ENCODE assay signal across 16 cellular contexts in genomic region chr1:59779949-59780348, GRCh38. TPM values are rescaled to one million over a fixed set of nuclear protein-coding genes. Genes with fewer than 3 reads are reported as not detected.
A peak's percentile ranks its signal among the peaks of the same experiment; 100 is the strongest.
DNase-seq lines count a peak whose midpoint lies in the region; ATAC-seq, FAIRE-seq and TF ChIP-seq lines count a peak whose summit lies in the region.
"Had no signal": no experiment of that assay in that cellular context is flagged by ENCODE, and none has a peak within 500 bp of the region (broad histone marks: within the 10 kb centered on the region; RNA-seq: fewer than 3 reads in every experiment).

No MANE protein-coding gene starts in this region.

- no peaks in the 10 kb centered on the region for H3K27me3 ChIP-seq in left ventricle myocardium inferior (ENCODE audit: low read depth)
- no peaks in the 10 kb centered on the region for H3K27me3 ChIP-seq in H1 (replicated peaks in 1 of 4; ENCODE audit: control insufficient read depth in 3 of 4, extremely low read depth in 1 of 4, insufficient read depth in 3 of 4, low read length in 3 of 4)

- H3K18ac ChIP-seq in H1 (ENCODE audit: extremely low read depth, low read length) = no peak overlapping the region

- H2BK5ac ChIP-seq in H1 (ENCODE audit: low read depth, low read length) = no peak overlapping the region

- H4K20me1 ChIP-seq in H1 (replicated peaks in 1 of 2; ENCODE audit: control insufficient read depth in 1 of 2, insufficient read depth in 2 of 2, low read length in 2 of 2) = no peaks in the 10 kb centered on the region

- H3K23me2 ChIP-seq in H1 (ENCODE audit: low read depth, low read length) = no peaks in the 10 kb centered on the region

- no peaks in the 10 kb centered on the region for H3K4me1 Mint-ChIP-seq in type B pancreatic cell (ENCODE audit: unreplicated experiment)
- no peaks in the 10 kb centered on the region for H3K4me1 Mint-ChIP-seq in activated CD4-positive, alpha-beta T cell treated with anti-CD3 and anti-CD28 coated beads, Interleukin-2, amount 10 ng/mL, durations not matched to agents 7 days and 5 days

- H3K4ac ChIP-seq in H1 (replicated peaks; ENCODE audit: insufficient read length, low read depth, low read length) = no peak overlapping the region

- no peak overlapping the region for H2BK120ac ChIP-seq in H1 (replicated peaks; ENCODE audit: low read depth, low read length)

- POLR2A ChIA-PET in H1 (lab: Charles Lee; ENCODE audit: partially characterized antibody) = no interaction called here
- POLR2A ChIA-PET in activated CD4-positive, alpha-beta T cell treated with anti-CD3 and anti-CD28 coated beads, Interleukin-2, amount 10 ng/mL, durations not matched to agents 7 days and 5 days (lab: Charles Lee) = no interaction called here

- H4K8ac ChIP-seq in H1 (ENCODE audit: extremely low read depth, insufficient read depth, low read length) = no peak overlapping the region

- no peaks in the 10 kb centered on the region for H3K9me3 Mint-ChIP-seq in type B pancreatic cell
- H3K9me3 Mint-ChIP-seq in activated CD4-positive, alpha-beta T cell treated with anti-CD3 and anti-CD28 coated beads, Interleukin-2, amount 10 ng/mL, durations not matched to agents 7 days and 5 days = no peaks in the 10 kb centered on the region
- H3K9me3 Mint-ChIP-seq: activated CD8-positive, alpha-beta T cell treated with anti-CD3 and anti-CD28 coated beads for 36 hours had no signal

- no peaks in the 10 kb centered on the region for H3K36me3 Mint-ChIP-seq in type B pancreatic cell
- H3K36me3 Mint-ChIP-seq in activated CD4-positive, alpha-beta T cell treated with anti-CD3 and anti-CD28 coated beads, Interleukin-2, amount 10 ng/mL, durations not matched to agents 7 days and 5 days (ENCODE audit: low read depth) = no peaks in the 10 kb centered on the region

- H2BK15ac ChIP-seq in H1 (ENCODE audit: low read length) = no peak overlapping the region

- H3K36me3 ChIP-seq in left ventricle myocardium inferior = no peaks in the 10 kb centered on the region
- H3K36me3 ChIP-seq in H1 (ENCODE audit: control insufficient read depth in 2 of 4, insufficient read depth in 4 of 4, low read length in 3 of 4) = no peaks in the 10 kb centered on the region

- no peak overlapping the region for H3K56ac ChIP-seq in H1 (replicated peaks; ENCODE audit: insufficient read length, low read depth, low read length)

- H3K79me2 ChIP-seq in H1 (ENCODE audit: control insufficient read depth in 1 of 2, insufficient read depth in 2 of 2, low read length in 2 of 2) = no peaks in the 10 kb centered on the region

- peak; percentile 17 for TF ChIP-seq CTCF in left ventricle myocardium inferior (IDR thresholded peaks at IDR 0.05; ENCODE audit: borderline replicate concordance)
- peak; percentile 7 to 59 (median 47); a peak in 3 of 4 replicates for TF ChIP-seq CTCF in H1 (IDR thresholded peaks at IDR 0.05; ENCODE audit: control extremely low read depth in 1 of 3, insufficient read depth in 1 of 3, low read depth in 1 of 3, low read length in 3 of 3)
- TF ChIP-seq CTCF in type B pancreatic cell (conservative IDR thresholded peaks at IDR 0.05) = peak; percentile 60

- intact Hi-C loops in left ventricle myocardium inferior (cut with micrococcal nuclease) (no loop called here), left ventricle myocardium superior (cut with micrococcal nuclease) (no loop called here)

- no peak overlapping the region for H3K4me3 Mint-ChIP-seq in type B pancreatic cell
- no peak overlapping the region for H3K4me3 Mint-ChIP-seq in activated CD4-positive, alpha-beta T cell treated with anti-CD3 and anti-CD28 coated beads, Interleukin-2, amount 10 ng/mL, durations not matched to agents 7 days and 5 days
- H3K4me3 Mint-ChIP-seq: activated CD8-positive, alpha-beta T cell treated with anti-CD3 and anti-CD28 coated beads for 36 hours had no signal

- FAIRE-seq in H1 (lab: Jason Lieb, UNC) = peak; percentile 36

- H3K9ac ChIP-seq in H1 (replicated peaks in 1 of 4; ENCODE audit: extremely low read depth in 1 of 4, low read depth in 3 of 4, low read length in 3 of 4) = no peak overlapping the region

- 93% methylated on average over 2 of the region's 2 CpGs; no CpG with 5 or more reads in 1 of the 2 experiments for WGBS in H1 (ENCODE audit: extremely low coverage in 1 of 2, insufficient coverage in 1 of 2, insufficient read length in 1 of 2, insufficient replicate concordance in 2 of 2, low coverage in 1 of 2, low lambda C conversion rate in 2 of 2, missing lambda C conversion rate in 1 of 2), 2 experiments

- H3K4me1 ChIP-seq in left ventricle myocardium inferior (no peaks in the 10 kb centered on the region), H1 (replicated peaks in 1 of 4; ENCODE audit: control insufficient read depth in 3 of 4, insufficient read depth in 4 of 4, low read length in 3 of 4) (no peaks in the 10 kb centered on the region)

- no peak overlapping the region for H2AFZ ChIP-seq in H1 (ENCODE audit: low read length)

- no peak overlapping the region for H3K14ac ChIP-seq in H1 (ENCODE audit: insufficient read length)

- TF ChIP-seq POLR2A in H1 (IDR thresholded peaks at IDR 0.05; ENCODE audit: control extremely low read depth in 1 of 2, low read depth in 2 of 2, low read length in 2 of 2) = no peak

- ATAC-seq in left ventricle myocardium superior = no peak
- ATAC-seq: activated CD8-positive, alpha-beta T cell treated with anti-CD3 and anti-CD28 coated beads for 36 hours had no signal

- H3K4me2 ChIP-seq in H1 (ENCODE audit: insufficient read depth in 1 of 2, low read depth in 2 of 2, low read length in 2 of 2) = no peak overlapping the region

- no peak overlapping the region for H3K27ac Mint-ChIP-seq in type B pancreatic cell
- no peak overlapping the region for H3K27ac Mint-ChIP-seq in activated CD4-positive, alpha-beta T cell treated with anti-CD3 and anti-CD28 coated beads, Interleukin-2, amount 10 ng/mL, durations not matched to agents 7 days and 5 days
- H3K27ac Mint-ChIP-seq: activated CD8-positive, alpha-beta T cell treated with anti-CD3 and anti-CD28 coated beads for 36 hours had no signal

- no peak for DNase-seq in left ventricle myocardium inferior
- DNase-seq in left ventricle myocardium superior = no peak
- DNase-seq in NCI-H226 = peak; percentile 4
- DNase-seq in H1 (ENCODE audit: low read depth in 1 of 2, low spot score in 2 of 2) = no peak
- no peak for DNase-seq in type B pancreatic cell (ENCODE audit: extremely low spot score, unreplicated experiment)
- no peak for DNase-seq in caudate nucleus (lab: John Stamatoyannopoulos, UW)
- DNase-seq in activated CD4-positive, alpha-beta T cell treated with anti-CD3 and anti-CD28 coated beads, Interleukin-2, amount 10 ng/mL, durations not matched to agents 7 days and 5 days = no peak
- DNase-seq in activated gamma-delta T cell (lab: John Stamatoyannopoulos, UW) = no peak
- DNase-seq: activated CD8-positive, alpha-beta T cell treated with anti-CD3 and anti-CD28 coated beads for 36 hours; activated effector memory CD4-positive, alpha-beta T cell treated with Interleukin-2 at 50 U/mL for 16 hours; foreskin fibroblast; NCI-H1092 treated with DMSO at 0.1 percent for 48 hours; NCI-H510A treated with DMSO at 0.1 percent for 48 hours; T1000 had no signal

- H3K9me3 ChIP-seq in left ventricle myocardium inferior (replicated peaks) (no peaks in the 10 kb centered on the region), H1 (ENCODE audit: insufficient read depth in 2 of 2, low read depth in 1 of 2, low read length in 1 of 2) (no peaks in the 10 kb centered on the region)

- no peak overlapping the region for H4K91ac ChIP-seq in H1 (replicated peaks; ENCODE audit: insufficient read length, low read length)

- H4K5ac ChIP-seq in H1 (ENCODE audit: insufficient read length, low read depth, low read length) = no peak overlapping the region

- H2BK20ac ChIP-seq in H1 (ENCODE audit: low read length) = no peak overlapping the region

- no peak overlapping the region for H2AK5ac ChIP-seq in H1 (ENCODE audit: low read depth, low read length)

- TF ChIP-seq RAD21 in H1 (IDR thresholded peaks at IDR 0.05 in 1 of 2, conservative IDR thresholded peaks at IDR 0.05 in 1 of 2; ENCODE audit: low read depth in 2 of 2, low read length in 2 of 2) = peak in 1 of 2 experiments; percentile 29; a peak in 2 of 4 replicates

- CTCF ChIA-PET in H1 (lab: Charles Lee; ENCODE audit: partially characterized antibody) = interaction anchor here (0.9 to 2.6 kb wide), 7 partner anchors 13 to 167 kb away, joined by 3 to 6 read pairs (median 3); no protein-coding TSS in a partner anchor
- CTCF ChIA-PET in activated CD4-positive, alpha-beta T cell treated with anti-CD3 and anti-CD28 coated beads, Interleukin-2, amount 10 ng/mL, durations not matched to agents 7 days and 5 days (lab: Charles Lee) = interaction anchor here (1.0 kb wide), 1 partner anchor 8 kb away, joined by 3 read pairs; no protein-coding TSS in a partner anchor

- H2BK12ac ChIP-seq in H1 (ENCODE audit: low read depth, low read length) = no peak overlapping the region

- H3K4me3 ChIP-seq in left ventricle myocardium inferior (no peak overlapping the region), H1 (ENCODE audit: extremely low read depth in 1 of 4, insufficient read depth in 2 of 4, low read depth in 3 of 4, low read length in 4 of 4) (no peak overlapping the region)

- no peaks in the 10 kb centered on the region for H3K27me3 Mint-ChIP-seq in type B pancreatic cell
- no peaks in the 10 kb centered on the region for H3K27me3 Mint-ChIP-seq in activated CD4-positive, alpha-beta T cell treated with anti-CD3 and anti-CD28 coated beads, Interleukin-2, amount 10 ng/mL, durations not matched to agents 7 days and 5 days
- H3K27me3 Mint-ChIP-seq: activated CD8-positive, alpha-beta T cell treated with anti-CD3 and anti-CD28 coated beads for 36 hours had no signal

- TF ChIP-seq EP300 in H1 (IDR thresholded peaks at IDR 0.05; ENCODE audit: borderline replicate concordance in 1 of 2, low read depth in 2 of 2, low read length in 2 of 2) = no peak

- H3K23ac ChIP-seq in H1 (ENCODE audit: insufficient read length) = no peak overlapping the region

- no peak overlapping the region for H3K27ac ChIP-seq in left ventricle myocardium inferior (replicated peaks)
- no peak overlapping the region for H3K27ac ChIP-seq in H1 (ENCODE audit: low read depth, low read length)
- H3K27ac ChIP-seq in caudate nucleus (ENCODE audit: low read depth, low read length) = no peak overlapping the region

- no peaks in the 10 kb centered on the region for H3K79me1 ChIP-seq in H1 (ENCODE audit: low read depth, low read length)

RNA-seq across cellular contexts. Expression of gene HOOK1, which starts 34.8 kb away (rescaled TPM):
- 4.0 TPM for total RNA-seq in left ventricle myocardium inferior
- total RNA-seq in left ventricle myocardium superior = 10.7 TPM
- 34.5 and 39.5 TPM in 2 replicates for total RNA-seq in H1 (2021; fragmentation: NEBNext Ultra II Directional; extraction: Animal tissue kit (Norgen Biotek cat#: 25700))
- polyA plus RNA-seq in H1 (2011; rRNA removed) = 2.9 and 5.6 TPM in 2 replicates
- polyA plus RNA-seq in H1 (2011; cell fraction: cytosol; rRNA removed) = 8.2 TPM
- polyA plus RNA-seq in H1 (2011; cell fraction: nucleus; rRNA removed) = 4.1 TPM
- 11.5 to 25.0 TPM (median 18.0 TPM) in 4 replicates for polyA plus RNA-seq in H1 (2012, experiment 1 of 2)
- polyA plus RNA-seq in H1 (2012, experiment 2 of 2) = 3.0 TPM
- polyA plus RNA-seq in H1 (2013, experiment 1 of 2) = 21.6 TPM
- 18.2 TPM for polyA plus RNA-seq in H1 (2013, experiment 2 of 2)
- polyA minus RNA-seq in H1 (2011; rRNA and poly(A)+ RNA removed) = 8.7 and 9.0 TPM in 2 replicates
- polyA minus RNA-seq in H1 (2011; cell fraction: cytosol; rRNA and poly(A)+ RNA removed) = 14.9 TPM
- 22.5 TPM for polyA minus RNA-seq in H1 (2011; cell fraction: nucleus; rRNA and poly(A)+ RNA removed)
- total RNA-seq in type B pancreatic cell (ENCODE audit: low replicate concordance) = 21.2 and 42.7 TPM in 2 replicates
- 1 to 10 TPM; 7.7 to 8.0 TPM for total RNA-seq in activated CD4-positive, alpha-beta T cell treated with anti-CD3 and anti-CD28 coated beads, Interleukin-2, amount 10 ng/mL, durations not matched to agents 7 days and 5 days
- total RNA-seq: osteocyte had no signal
- polyA plus RNA-seq: AG04450 had no signal
